In genomic region chr7:65972976-65973375, GRCh38 we compare ENCODE assay signal across 17 cellular contexts. TPM values are rescaled to one million over a fixed set of nuclear protein-coding genes. Genes with fewer than 3 reads are reported as not detected.
DNase-seq lines count a peak whose midpoint lies in the region; ATAC-seq and TF ChIP-seq lines count a peak whose summit lies in the region.
"Had no signal": no experiment of that assay in that cellular context is flagged by ENCODE, and none has a peak within 500 bp of the region (broad histone marks: within the 10 kb centered on the region; RNA-seq: fewer than 3 reads in every experiment).

No MANE protein-coding gene starts in this region.

- H3K36me3 ChIP-seq in HAP-1 (replicated peaks), result peaks cover 80% of the 10 kb centered on the region

- H3K4me1 Mint-ChIP-seq in activated T-cell treated with anti-CD3 and anti-CD28 coated beads, Interleukin-2, amount 50 U/mL, for 24 hours (ENCODE audit: low read depth), result peaks cover 2% of the 10 kb centered on the region
- no peaks in the 10 kb centered on the region for H3K4me1 Mint-ChIP-seq in chondrocyte (ENCODE audit: low read depth)
- H3K4me1 Mint-ChIP-seq in stimulated activated memory B cell treated with anti-CD40 and anti-IgM and Interleukin-4, amounts not matched to agents 10 μg/mL and 1 μg/mL and 100 μg/mL, for 72 hours, result no peaks in the 10 kb centered on the region
- no peaks in the 10 kb centered on the region for H3K4me1 Mint-ChIP-seq in osteocyte (ENCODE audit: unreplicated experiment)

- H3K9me3 Mint-ChIP-seq in activated T-cell treated with anti-CD3 and anti-CD28 coated beads, Interleukin-2, amount 50 U/mL, for 24 hours, result no peaks in the 10 kb centered on the region
- H3K9me3 Mint-ChIP-seq in chondrocyte (ENCODE audit: low read depth), result no peaks in the 10 kb centered on the region
- H3K9me3 Mint-ChIP-seq in stimulated activated memory B cell treated with anti-CD40 and anti-IgM and Interleukin-4, amounts not matched to agents 10 μg/mL and 1 μg/mL and 100 μg/mL, for 72 hours, result no peaks in the 10 kb centered on the region
- H3K9me3 Mint-ChIP-seq in osteocyte (ENCODE audit: unreplicated experiment), result no peaks in the 10 kb centered on the region
- H3K9me3 Mint-ChIP-seq: CD8-positive, alpha-beta memory T cell; HFFc6 had no signal

- no peaks in the 10 kb centered on the region for H3K27me3 Mint-ChIP-seq in activated T-cell treated with anti-CD3 and anti-CD28 coated beads, Interleukin-2, amount 50 U/mL, for 24 hours
- H3K27me3 Mint-ChIP-seq in chondrocyte (ENCODE audit: low read depth), result no peaks in the 10 kb centered on the region
- no peaks in the 10 kb centered on the region for H3K27me3 Mint-ChIP-seq in stimulated activated memory B cell treated with anti-CD40 and anti-IgM and Interleukin-4, amounts not matched to agents 10 μg/mL and 1 μg/mL and 100 μg/mL, for 72 hours
- no peaks in the 10 kb centered on the region for H3K27me3 Mint-ChIP-seq in osteocyte (ENCODE audit: unreplicated experiment)

- no peak overlapping the region for H3K27ac Mint-ChIP-seq in activated T-cell treated with anti-CD3 and anti-CD28 coated beads, Interleukin-2, amount 50 U/mL, for 24 hours
- no peak overlapping the region for H3K27ac Mint-ChIP-seq in chondrocyte (ENCODE audit: unreplicated experiment)
- peak overlapping the region; percentile 35 for H3K27ac Mint-ChIP-seq in stimulated activated memory B cell treated with anti-CD40 and anti-IgM and Interleukin-4, amounts not matched to agents 10 μg/mL and 1 μg/mL and 100 μg/mL, for 72 hours
- no peak overlapping the region for H3K27ac Mint-ChIP-seq in osteocyte (ENCODE audit: unreplicated experiment)
- H3K27ac Mint-ChIP-seq: HFFc6 had no signal

- in situ Hi-C loops in HAP-1 (cut with MboI; ENCODE audit: low sequenced_read_pairs), result no loop called here

- ATAC-seq in stimulated activated memory B cell treated with anti-CD40 and anti-IgM and Interleukin-4, amounts not matched to agents 10 μg/mL and 1 μg/mL and 100 μg/mL, for 72 hours, result no peak
- ATAC-seq in GM18907 (IDR thresholded peaks at IDR 0.05; ENCODE audit: unreplicated experiment), result no peak

- DNase-seq in activated T-cell treated with anti-CD3 and anti-CD28 coated beads, Interleukin-2, amount 50 U/mL, for 24 hours, result peak; percentile 9
- DNase-seq in activated T-cell treated with anti-CD3 and anti-CD28 coated beads, Interleukin-2, amount 50 U/mL, for 1 hour, result no peak
- DNase-seq in chondrocyte (ENCODE audit: low spot score) (peak; percentile 57), mesenteric fat pad (ENCODE audit: low spot score) (peak; percentile 65), osteocyte (ENCODE audit: extremely low spot score, unreplicated experiment) (no peak), HAP-1 (ENCODE audit: low spot score in 2 of 2) (no peak)
- DNase-seq: 8988T; AML-193; Caco-2; CD8-positive, alpha-beta memory T cell; GDM1; GOT3; HCEC 1CT; HFFc6 had no signal

- H3K4me3 Mint-ChIP-seq in activated T-cell treated with anti-CD3 and anti-CD28 coated beads, Interleukin-2, amount 50 U/mL, for 24 hours, result no peak overlapping the region
- H3K4me3 Mint-ChIP-seq in chondrocyte (ENCODE audit: unreplicated experiment) (no peak overlapping the region), osteocyte (ENCODE audit: unreplicated experiment) (no peak overlapping the region)
- H3K4me3 Mint-ChIP-seq in stimulated activated memory B cell treated with anti-CD40 and anti-IgM and Interleukin-4, amounts not matched to agents 10 μg/mL and 1 μg/mL and 100 μg/mL, for 72 hours, result no peak overlapping the region
- H3K4me3 Mint-ChIP-seq: CD8-positive, alpha-beta memory T cell; HFFc6 had no signal

- H3K27me3 ChIP-seq in HAP-1 (ENCODE audit: low read depth), result no peaks in the 10 kb centered on the region
- H3K27me3 ChIP-seq: BLaER1 had no signal

- no peaks in the 10 kb centered on the region for H3K4me1 ChIP-seq in HAP-1
- H3K4me1 ChIP-seq: BLaER1, Caco-2 had no signal

- peaks cover 84% of the 10 kb centered on the region for H3K36me3 Mint-ChIP-seq in activated T-cell treated with anti-CD3 and anti-CD28 coated beads, Interleukin-2, amount 50 U/mL, for 24 hours (ENCODE audit: low read depth)
- H3K36me3 Mint-ChIP-seq in chondrocyte (ENCODE audit: low read depth) (peaks cover 25% of the 10 kb centered on the region), osteocyte (ENCODE audit: unreplicated experiment) (peaks cover 14% of the 10 kb centered on the region)
- peaks cover 55% of the 10 kb centered on the region for H3K36me3 Mint-ChIP-seq in stimulated activated memory B cell treated with anti-CD40 and anti-IgM and Interleukin-4, amounts not matched to agents 10 μg/mL and 1 μg/mL and 100 μg/mL, for 72 hours

- H3K9me3 ChIP-seq in HAP-1, result no peaks in the 10 kb centered on the region
- H3K9me3 ChIP-seq: BLaER1, Caco-2 had no signal

- H3K4me3 ChIP-seq in HAP-1, result no peak overlapping the region
- H3K4me3 ChIP-seq: BLaER1 had no signal

- no peak for TF ChIP-seq CTCF in chondrocyte (IDR thresholded peaks at IDR 0.05)
- no peak for TF ChIP-seq CTCF in osteocyte (IDR thresholded peaks at IDR 0.05)

RNA-seq across cellular contexts. Expression of gene GUSB, which starts 9.0 kb away (rescaled TPM):
- 27.3 to 33.9 TPM (median 29.9 TPM) in 3 replicates for total RNA-seq in chondrocyte
- total RNA-seq in mesenteric fat pad, result 35.7 TPM
- total RNA-seq in osteocyte, result 48.2 and 55.5 TPM in 2 replicates

Comparison
In these comparisons a context has a peak if more than half of its experiments do, and no peak if none do; other contexts are left out.
1. DNase-seq: peak in activated T-cell treated with anti-CD3 and anti-CD28 coated beads, Interleukin-2, amount 50 U/mL, for 24 hours (single experiment), chondrocyte (single experiment) and mesenteric fat pad (single experiment); none in activated T-cell treated with anti-CD3 and anti-CD28 coated beads, Interleukin-2, amount 50 U/mL, for 1 hour (single experiment), osteocyte (single experiment) and HAP-1 (0 of 2).